ENCODE assay signal across 11 cellular contexts in the genomic region with DNA sequence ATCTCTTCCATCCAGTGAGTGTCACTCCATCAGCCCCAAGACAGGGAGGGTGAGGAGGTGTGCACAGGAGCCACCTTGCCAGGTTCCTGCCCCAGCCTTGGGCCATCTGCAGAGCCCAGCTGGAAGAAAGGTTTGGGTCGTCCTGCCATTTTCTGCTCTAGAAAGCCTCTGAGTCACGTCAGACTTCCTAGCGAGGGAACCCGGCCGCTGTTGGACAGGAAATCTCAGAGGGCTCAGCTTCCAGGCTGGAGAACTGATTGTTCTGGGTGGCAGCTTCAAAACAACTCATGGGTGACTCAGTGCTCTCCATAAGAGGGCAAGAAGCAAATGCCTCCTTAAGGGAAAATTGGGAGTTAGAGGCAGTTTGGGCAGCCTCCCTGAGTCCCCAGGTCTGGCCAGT. TPM values are rescaled to one million over a fixed set of nuclear protein-coding genes. Genes with fewer than 3 reads are reported as not detected.
DNase-seq lines count a peak whose midpoint lies in the region; ATAC-seq and TF ChIP-seq lines count a peak whose summit lies in the region.
"Had no signal": no experiment of that assay in that cellular context is flagged by ENCODE, and none has a peak within 500 bp of the region (broad histone marks: within the 10 kb centered on the region; RNA-seq: fewer than 3 reads in every experiment).

No MANE protein-coding gene starts in this region.

- H3K9me3 Mint-ChIP-seq in T-cell = no peaks in the 10 kb centered on the region

- 47 to 86% (median 65%) methylated on average over 4 to 5 of the region's 5 CpGs for WGBS in adrenal gland, 4 donors

- peaks cover 5% of the 10 kb centered on the region for H3K36me3 Mint-ChIP-seq in T-cell

- no peak overlapping the region for H3K27ac Mint-ChIP-seq in T-cell

- no peaks in the 10 kb centered on the region for H3K79me2 ChIP-seq in Karpas-422 (ENCODE audit: low read length)

- H3K27me3 Mint-ChIP-seq in T-cell = no peaks in the 10 kb centered on the region

- H3K9ac ChIP-seq in skeletal muscle tissue (ENCODE audit: low read depth in 1 of 3, low read length in 3 of 3) = no peak overlapping the region
- no peak overlapping the region for H3K9ac ChIP-seq in Karpas-422 (ENCODE audit: low read length)

- no peaks in the 10 kb centered on the region for H4K20me1 ChIP-seq in Karpas-422 (ENCODE audit: insufficient read depth, low read depth, low read length)

- H3K9me3 ChIP-seq in adrenal gland (replicated peaks in 1 of 3) (no peaks in the 10 kb centered on the region), skeletal muscle tissue (ENCODE audit: control insufficient read depth in 3 of 3, low read length in 3 of 3) (no peaks in the 10 kb centered on the region), Karpas-422 (ENCODE audit: low read length) (no peaks in the 10 kb centered on the region)

- DNase-seq in EH (ENCODE audit: low read depth) = peak; percentile 91
- peak in 5 of 7 donors; percentile 47 to 80 (median 71) for DNase-seq in adrenal gland
- DNase-seq in fibroblast of villous mesenchyme (ENCODE audit: low read depth) = peak; percentile 66
- DNase-seq in T-cell = no peak
- no peak for DNase-seq in mesenteric fat pad (ENCODE audit: low spot score)
- no peak for DNase-seq in Karpas-422
- DNase-seq: activated CD4-positive, alpha-beta T cell treated with anti-CD3 and anti-CD28 coated beads for 1 hour; trophoblast cell had no signal

- H3K4me3 ChIP-seq in adrenal gland = no peak overlapping the region
- H3K4me3 ChIP-seq in fibroblast of villous mesenchyme (ENCODE audit: low read depth, low read length) = no peak overlapping the region
- H3K4me3 ChIP-seq in skeletal muscle tissue (ENCODE audit: low read length in 3 of 3) = no peak overlapping the region
- no peak overlapping the region for H3K4me3 ChIP-seq in Karpas-422 (ENCODE audit: low read length)
- H3K4me3 ChIP-seq: smooth muscle cell had no signal

- POLR2A ChIA-PET in T-cell (lab: Charles Lee) = no interaction called here

- H3K27ac ChIP-seq in adrenal gland = peak overlapping the region in 3 of 5 donors; percentile 26 to 68 (median 59)
- H3K27ac ChIP-seq in skeletal muscle tissue (ENCODE audit: low read depth, low read length) = peak overlapping the region; percentile 19
- no peak overlapping the region for H3K27ac ChIP-seq in Karpas-422 (ENCODE audit: low read length)

- no peak for TF ChIP-seq POLR2A in adrenal gland (IDR thresholded peaks at IDR 0.05)

- H3K36me3 ChIP-seq in adrenal gland (replicated peaks in 1 of 2) = peaks cover 0 to 3% of the 10 kb centered on the region in 2 donors
- peaks cover 0 to 6% (median 5%) of the 10 kb centered on the region in 3 donors for H3K36me3 ChIP-seq in skeletal muscle tissue (ENCODE audit: control insufficient read depth in 3 of 3, insufficient read depth in 3 of 3, low read length in 3 of 3)
- H3K36me3 ChIP-seq in Karpas-422 (ENCODE audit: insufficient read depth, low read length) = no peaks in the 10 kb centered on the region

- H3K4me1 Mint-ChIP-seq in T-cell = no peaks in the 10 kb centered on the region

- no peak for TF ChIP-seq CTCF in adrenal gland (IDR thresholded peaks at IDR 0.05)
- no peak for TF ChIP-seq CTCF in fibroblast of villous mesenchyme (IDR thresholded peaks at IDR 0.05; ENCODE audit: insufficient read depth, low read depth, low read length)

- no peak overlapping the region for H3K4me2 ChIP-seq in Karpas-422 (ENCODE audit: low read depth, low read length, poor library complexity, severe bottlenecking)
- H3K4me2 ChIP-seq: smooth muscle cell had no signal

- H3K4me3 Mint-ChIP-seq in T-cell = no peak overlapping the region

- H3K9me2 ChIP-seq in Karpas-422 (replicated peaks; ENCODE audit: insufficient read depth, low read length) = no peaks in the 10 kb centered on the region

- intact Hi-C loops in adrenal gland (cut with DNase I) = loop anchor here in 1 of 2 donors (10.0 kb wide), 1 partner anchor 57 kb away; no protein-coding TSS in a partner anchor

- CTCF ChIA-PET in T-cell (lab: Charles Lee) = no interaction called here

- no peak for ATAC-seq in T-cell (replicated peaks in 1 of 4)
- ATAC-seq in HG03095 (IDR thresholded peaks at IDR 0.05; ENCODE audit: unreplicated experiment) = no peak

- H2AFZ ChIP-seq in Karpas-422 (ENCODE audit: low read length) = no peak overlapping the region

- H3K4me1 ChIP-seq in adrenal gland (replicated peaks in 1 of 2) (peaks cover 11 to 17% of the 10 kb centered on the region in 2 donors), skeletal muscle tissue (ENCODE audit: control insufficient read depth in 3 of 3, insufficient read depth in 3 of 3, low read length in 3 of 3) (peaks cover 5 to 11% (median 7%) of the 10 kb centered on the region in 3 donors), Karpas-422 (ENCODE audit: low read length) (no peaks in the 10 kb centered on the region)

- H3K27me3 ChIP-seq in adrenal gland = no peaks in the 10 kb centered on the region
- H3K27me3 ChIP-seq in skeletal muscle tissue (ENCODE audit: control insufficient read depth in 3 of 3, insufficient read depth in 3 of 3, low read length in 3 of 3) = no peaks in the 10 kb centered on the region
- H3K27me3 ChIP-seq in Karpas-422 (ENCODE audit: low read length) = no peaks in the 10 kb centered on the region

RNA-seq across cellular contexts. Expression of a gene that starts 16.6 kb away (rescaled TPM):
- 100 to 1,000 TPM in 1 of 8 donors, 10 to 100 TPM in 7; 32.2 to 107 (median 41.3) TPM for total RNA-seq in adrenal gland
- 10 to 100 TPM; 21.6 to 70.9 (median 57.5) TPM for polyA plus RNA-seq in adrenal gland
- 11.2 and 11.9 TPM in 2 replicates for total RNA-seq in fibroblast of villous mesenchyme
- total RNA-seq in skeletal muscle tissue = 6.3 TPM
- total RNA-seq in T-cell = 100 to 1,000 TPM; 108 to 123 (median 116) TPM
- total RNA-seq in mesenteric fat pad = 30.2 TPM
- total RNA-seq in Karpas-422 (2014; rRNA removed; shearing (Covaris generic); ENCODE audit: low replicate concordance) = 19.4 and 42.9 TPM in 2 replicates

RNA-seq across cellular contexts. Expression of a gene that starts 44.1 kb away (rescaled TPM):
- total RNA-seq in adrenal gland (10 to 100 TPM; 21.8 to 46.1 (median 30.7) TPM), fibroblast of villous mesenchyme (21.2 and 26.4 TPM in 2 replicates), skeletal muscle tissue (11.5 TPM), T-cell (10 to 100 TPM; 25.9 to 85.8 (median 34.6) TPM), mesenteric fat pad (27.5 TPM)
- polyA plus RNA-seq in adrenal gland = 10 to 100 TPM; 11.0 to 52.4 (median 25.7) TPM
- total RNA-seq in Karpas-422 (2014; rRNA removed; shearing (Covaris generic); ENCODE audit: low replicate concordance) = not detected in 2 replicates

Comparison
In these comparisons a context has a peak if more than half of its experiments do, and no peak if none do; other contexts are left out.
1. DNase-seq: peak in EH (single experiment), adrenal gland (5 of 7) and fibroblast of villous mesenchyme (single experiment); none in T-cell (0 of 34), mesenteric fat pad (single experiment) and Karpas-422 (single experiment).
2. RNA of a gene that starts 44.1 kb away (total RNA-seq): 25.9 to 85.8 TPM in T-cell, 21.8 to 46.1 TPM in adrenal gland, 27.5 TPM in mesenteric fat pad (single experiment), 21.2 to 26.4 TPM in fibroblast of villous mesenchyme and 11.5 TPM in skeletal muscle tissue (single experiment); not detected in Karpas-422; every median in the first group is over 10 times any median in the second.